1 cellular context compared by ENCODE assay signal in genomic region chr10:89001024-89001423, GRCh38.
TF ChIP-seq lines count a peak whose summit lies in the region.

No MANE protein-coding gene starts in this region.

TF ChIP-seq in GM12878, 131 proteins besides CTCF, POLR2A, EP300 and RAD21 (continued from another document):
- TF ChIP-seq BCL3 (IDR thresholded peaks at IDR 0.05; ENCODE audit: borderline replicate concordance, insufficient read depth, low read depth, low read length, poor library complexity, severe bottlenecking), result no peak
- peak; percentile 54 for TF ChIP-seq PKNOX1 (IDR thresholded peaks at IDR 0.05)
